13 cellular contexts compared by ENCODE assay signal in genomic region chr5:102523541-102524175, GRCh38. TPM values are rescaled to one million over a fixed set of nuclear protein-coding genes. Genes with fewer than 3 reads are reported as not detected.
DNase-seq lines count a peak whose midpoint lies in the region; ATAC-seq, FAIRE-seq and TF ChIP-seq lines count a peak whose summit lies in the region.
"Had no signal": no experiment of that assay in that cellular context is flagged by ENCODE, and none has a peak within 500 bp of the region (broad histone marks: within the 10 kb centered on the region; RNA-seq: fewer than 3 reads in every experiment).

No MANE protein-coding gene starts in this region.

- no peaks in the 10 kb centered on the region for H3K36me3 ChIP-seq in brain microvascular endothelial cell (replicated peaks)
- H3K36me3 ChIP-seq: HAP-1 had no signal

- peaks cover 6% of the 10 kb centered on the region for H3K27me3 Mint-ChIP-seq in T-helper 17 cell
- H3K27me3 Mint-ChIP-seq in activated naive CD4-positive, alpha-beta T cell treated with anti-CD3 and anti-CD28 coated beads, Interleukin-2, amount 10 ng/mL, durations not matched to agents 7 days and 5 days: no peaks in the 10 kb centered on the region

- H3K9me3 Mint-ChIP-seq in activated naive CD4-positive, alpha-beta T cell treated with anti-CD3 and anti-CD28 coated beads, Interleukin-2, amount 10 ng/mL, durations not matched to agents 7 days and 5 days: peaks cover 2% of the 10 kb centered on the region

- no peak overlapping the region for H3K4me3 Mint-ChIP-seq in T-helper 17 cell
- H3K4me3 Mint-ChIP-seq in activated naive CD4-positive, alpha-beta T cell treated with anti-CD3 and anti-CD28 coated beads, Interleukin-2, amount 10 ng/mL, durations not matched to agents 7 days and 5 days: no peak overlapping the region

- no peak overlapping the region for H3K27ac ChIP-seq in A549
- H3K27ac ChIP-seq in brain microvascular endothelial cell: no peak overlapping the region

- no peak overlapping the region for H3K27ac Mint-ChIP-seq in T-helper 17 cell
- no peak overlapping the region for H3K27ac Mint-ChIP-seq in activated naive CD4-positive, alpha-beta T cell treated with anti-CD3 and anti-CD28 coated beads, Interleukin-2, amount 10 ng/mL, durations not matched to agents 7 days and 5 days

- FAIRE-seq in A549 (lab: Jason Lieb, UNC): no peak
- FAIRE-seq: A204.1 had no signal

- no peaks in the 10 kb centered on the region for H3K4me1 ChIP-seq in A549
- H3K4me1 ChIP-seq: HAP-1 had no signal

- TF ChIP-seq EP300 in A549 (IDR thresholded peaks at IDR 0.05): no peak

- in situ Hi-C loops in brain microvascular endothelial cell (cut with HindIII; ENCODE audit: low pct_ligation_motif_present, low sequenced_read_pairs): no loop called here

- TF ChIP-seq RAD21 in A549 (conservative IDR thresholded peaks at IDR 0.05 in 1 of 2, IDR thresholded peaks at IDR 0.05 in 1 of 2): no peak

- POLR2A ChIA-PET in A549 (lab: Yijun Ruan, JAX): no interaction called here

- CTCF ChIA-PET in A549 (lab: Yijun Ruan, JAX): no interaction called here
- CTCF ChIA-PET in activated naive CD4-positive, alpha-beta T cell treated with anti-CD3 and anti-CD28 coated beads, Interleukin-2, amount 10 ng/mL, durations not matched to agents 7 days and 5 days (lab: Charles Lee): no interaction called here

- no peaks in the 10 kb centered on the region for H3K4me1 Mint-ChIP-seq in T-helper 17 cell
- no peaks in the 10 kb centered on the region for H3K4me1 Mint-ChIP-seq in activated naive CD4-positive, alpha-beta T cell treated with anti-CD3 and anti-CD28 coated beads, Interleukin-2, amount 10 ng/mL, durations not matched to agents 7 days and 5 days

- H3K9me3 ChIP-seq in A549 (no peaks in the 10 kb centered on the region), T-helper 17 cell (ENCODE audit: control insufficient read depth, low read length, poor library complexity, severe bottlenecking) (no peaks in the 10 kb centered on the region)
- H3K9me3 ChIP-seq: HAP-1 had no signal

- TF ChIP-seq POLR2A in A549 (IDR thresholded peaks at IDR 0.05; ENCODE audit: low read length): no peak

- no peak overlapping the region for H3K4me2 ChIP-seq in A549

- no peaks in the 10 kb centered on the region for H3K36me3 Mint-ChIP-seq in T-helper 17 cell (ENCODE audit: low read depth)
- no peaks in the 10 kb centered on the region for H3K36me3 Mint-ChIP-seq in activated naive CD4-positive, alpha-beta T cell treated with anti-CD3 and anti-CD28 coated beads, Interleukin-2, amount 10 ng/mL, durations not matched to agents 7 days and 5 days

- 6% methylated on average over 3 of the region's 3 CpGs for WGBS in A549 (ENCODE audit: missing lambda C conversion rate)

- H3K27me3 ChIP-seq in brain microvascular endothelial cell (replicated peaks): no peaks in the 10 kb centered on the region

- TF ChIP-seq CTCF in A549 (IDR thresholded peaks at IDR 0.05) (no peak), brain microvascular endothelial cell (IDR thresholded peaks at IDR 0.05; ENCODE audit: low read depth, low read length, missing control alignments) (no peak)

- DNase-seq in A549 (ENCODE audit: low read depth in 1 of 2, low spot score in 1 of 2): no peak
- no peak for DNase-seq in GDM1 (lab: John Stamatoyannopoulos, UW)
- DNase-seq in brain microvascular endothelial cell: no peak
- no peak for DNase-seq in T-helper 17 cell
- DNase-seq in activated naive CD4-positive, alpha-beta T cell treated with anti-CD3 and anti-CD28 coated beads, Interleukin-2, amount 10 ng/mL, durations not matched to agents 7 days and 5 days: no peak
- DNase-seq: foreskin melanocyte, mammary epithelial cell had no signal

- no peak for ATAC-seq in A549
- ATAC-seq in GM19351 (IDR thresholded peaks at IDR 0.05; ENCODE audit: unreplicated experiment): peak; percentile 98
- peak; percentile 98 for ATAC-seq in HG02840 (IDR thresholded peaks at IDR 0.05; ENCODE audit: low FRiP score, unreplicated experiment)
- peak; percentile 97 for ATAC-seq in HG03521 (IDR thresholded peaks at IDR 0.05; ENCODE audit: unreplicated experiment)
- ATAC-seq in T-helper 17 cell: no peak
- ATAC-seq: sciatic nerve had no signal

- H3K4me3 ChIP-seq in A549 (no peak overlapping the region), brain microvascular endothelial cell (ENCODE audit: low read depth, low read length) (no peak overlapping the region)
- H3K4me3 ChIP-seq: HAP-1 had no signal

TF ChIP-seq in A549, 52 proteins besides CTCF, POLR2A, EP300 and RAD21:
- no peak for TF ChIP-seq CEBPB (IDR thresholded peaks at IDR 0.05)
- TF ChIP-seq FOSL2 (IDR thresholded peaks at IDR 0.05): no peak
- no peak for TF ChIP-seq FOSL2 (CRISPR knock-in tag; IDR thresholded peaks at IDR 0.05)
- TF ChIP-seq POLR2AphosphoS2 (conservative IDR thresholded peaks at IDR 0.05; ENCODE audit: low read length): no peak
- TF ChIP-seq ZNF302 (CRISPR knock-in tag; IDR thresholded peaks at IDR 0.05): no peak
- no peak for TF ChIP-seq CHD2 (IDR thresholded peaks at IDR 0.05; ENCODE audit: low read length, partially characterized antibody)
- no peak for TF ChIP-seq KDM5A (IDR thresholded peaks at IDR 0.05)
- peak; percentile 81 for TF ChIP-seq MAFK (IDR thresholded peaks at IDR 0.05; ENCODE audit: partially characterized antibody)

RNA-seq across cellular contexts. Expression of gene SLCO6A1, which starts 24.9 kb away (rescaled TPM):
- polyA plus RNA-seq in A549 (2011; rRNA removed) (not detected in 2 replicates), A549 (2017; fragmentation: RNase III; extraction: RNeasy Plus Mini Kit Qiagen cat#74134 plus additional on column Dnase treatment) (not detected in 3 replicates)
- not detected in 2 replicates for polyA plus RNA-seq in A549 (2012; cell fraction: cytosol; rRNA removed)
- polyA plus RNA-seq in A549 (2012; cell fraction: nucleus; rRNA removed): not detected in 2 replicates
- not detected in 2 replicates for polyA minus RNA-seq in A549 (2011; rRNA and poly(A)+ RNA removed)
- not detected for total RNA-seq in T-helper 17 cell
- total RNA-seq: mammary epithelial cell, sciatic nerve had no signal
- polyA plus RNA-seq: mammary epithelial cell had no signal

Comparison
In these comparisons a context has a peak if more than half of its experiments do, and no peak if none do; other contexts are left out.
1. ATAC-seq: peak in GM19351 (single experiment), HG02840 (single experiment) and HG03521 (single experiment); none in A549 (0 of 2) and T-helper 17 cell (single experiment).